8 cellular contexts compared by ENCODE assay signal in the genomic region with DNA sequence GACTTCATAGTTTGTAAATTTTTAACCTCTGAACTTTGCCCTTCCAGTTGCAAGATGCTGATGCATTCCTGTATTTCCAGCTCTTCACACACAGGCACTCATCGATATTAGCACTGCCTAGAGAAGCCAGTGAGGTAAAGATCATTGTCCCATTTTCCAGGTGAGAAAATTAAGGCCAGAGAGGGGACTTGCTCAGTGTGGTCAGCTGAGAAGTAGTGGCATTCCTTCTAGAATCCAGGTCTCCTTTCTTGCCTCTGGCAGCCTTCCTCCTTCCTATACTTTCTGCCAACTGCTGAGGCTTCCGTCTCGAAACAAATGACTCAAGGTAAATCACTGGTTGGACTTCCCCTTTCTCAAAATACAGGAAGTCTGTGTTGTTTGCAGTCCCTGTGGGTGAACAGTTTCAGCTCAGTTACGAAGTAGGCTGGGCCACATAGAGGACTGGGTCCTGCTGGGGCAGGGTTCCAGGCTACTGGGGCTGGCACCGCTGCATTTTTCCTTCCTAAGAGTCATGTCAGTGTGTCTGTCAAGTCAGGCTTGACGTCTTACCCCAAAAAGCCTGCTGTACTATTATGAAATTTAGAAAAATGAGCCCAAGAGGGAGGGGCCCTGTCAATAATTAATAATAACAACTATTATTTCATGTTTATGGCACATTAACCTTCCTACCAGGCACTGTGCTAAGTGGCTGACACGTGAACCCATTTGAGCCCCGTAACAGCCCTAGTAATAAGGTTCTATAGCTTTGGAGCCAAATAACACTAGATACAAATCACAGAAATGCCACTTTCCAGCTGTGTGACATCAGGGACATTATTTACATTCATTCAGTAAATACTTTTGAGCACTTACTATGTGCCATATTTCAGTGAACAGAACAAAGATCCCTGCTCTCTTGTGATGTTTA. TPM values are rescaled to one million over a fixed set of nuclear protein-coding genes. Genes with fewer than 3 reads are reported as not detected.
DNase-seq lines count a peak whose midpoint lies in the region; ATAC-seq and TF ChIP-seq lines count a peak whose summit lies in the region.

No MANE protein-coding gene starts in this region.

- no peaks in the 10 kb centered on the region for H3K9me3 ChIP-seq in fibroblast of lung (ENCODE audit: control insufficient read depth, insufficient read depth, low read depth, low read length)

- H3K79me2 ChIP-seq in fibroblast of lung (ENCODE audit: control insufficient read depth, insufficient read depth, low read length) = no peaks in the 10 kb centered on the region

- H3K4me1 ChIP-seq in fibroblast of lung (ENCODE audit: control insufficient read depth, extremely low read depth, insufficient read depth, low read length) = peaks cover 3% of the 10 kb centered on the region

- no peak overlapping the region for H3K27ac ChIP-seq in fibroblast of lung (ENCODE audit: insufficient read depth, low read length)

- DNase-seq in NCI-H226 (peak; percentile 88), fibroblast of lung (ENCODE audit: low read depth in 2 of 2) (peak; percentile 55 to 94), putamen (ENCODE audit: low spot score) (peak; percentile 52), NCI-H446 (lab: John Stamatoyannopoulos, UW) (no peak), NCI-H2196 treated with DMSO at 0.1 percent for 48 hours (lab: John Stamatoyannopoulos, UW; ENCODE audit: unreplicated experiment) (no peak)
- peak; percentile 35 for DNase-seq in activated CD8-positive, alpha-beta memory T cell treated with anti-CD3 and anti-CD28 coated beads, Interleukin-2, amount 50 U/mL, for 24 hours (ENCODE audit: extremely low read depth)

- no peak for TF ChIP-seq CTCF in fibroblast of lung (conservative IDR thresholded peaks at IDR 0.05 in 1 of 2, IDR thresholded peaks at IDR 0.05 in 1 of 2; ENCODE audit: low read depth in 1 of 2, low read length in 2 of 2)

- H4K20me1 ChIP-seq in fibroblast of lung (ENCODE audit: control insufficient read depth, extremely low read depth, insufficient read depth, low read length) = no peaks in the 10 kb centered on the region

- no peak overlapping the region for H3K4me3 ChIP-seq in fibroblast of lung (replicated peaks in 1 of 4; ENCODE audit: control extremely low read depth in 1 of 4, insufficient read depth in 1 of 4, low read depth in 3 of 4, low read length in 4 of 4)

- H3K27me3 ChIP-seq in fibroblast of lung (ENCODE audit: control insufficient read depth, insufficient read depth, low read length) = no peaks in the 10 kb centered on the region

- H3K4me2 ChIP-seq in fibroblast of lung (ENCODE audit: extremely low read depth, insufficient read depth, low read length) = no peak overlapping the region

- H2AFZ ChIP-seq in fibroblast of lung (ENCODE audit: low read length) = no peak overlapping the region

- no peak overlapping the region for H3K9ac ChIP-seq in fibroblast of lung (ENCODE audit: insufficient read depth, low read length)

- no peaks in the 10 kb centered on the region for H3K36me3 ChIP-seq in fibroblast of lung (ENCODE audit: control insufficient read depth, insufficient read depth, low read length)

- peak; percentile 91 for ATAC-seq in GM18502 (IDR thresholded peaks at IDR 0.05; ENCODE audit: poor library complexity, unreplicated experiment)
- peak; percentile 91 for ATAC-seq in HG02763 (IDR thresholded peaks at IDR 0.05; ENCODE audit: unreplicated experiment)

RNA-seq across cellular contexts. Expression of gene RNF19B, which starts 16.6 kb away (rescaled TPM):
- total RNA-seq in fibroblast of lung = 12.3 and 15.4 TPM in 2 replicates
- 10.1 and 11.3 TPM in 2 replicates for polyA plus RNA-seq in fibroblast of lung
- 6.9 and 9.4 TPM in 2 replicates for polyA plus RNA-seq in fibroblast of lung (2012)
- 9.0 and 9.3 TPM in 2 replicates for polyA minus RNA-seq in fibroblast of lung (ENCODE audit: low replicate concordance)

RNA-seq across cellular contexts. Expression of gene AK2, which starts 55.4 kb away (rescaled TPM):
- 59.3 and 62.6 TPM in 2 replicates for total RNA-seq in fibroblast of lung
- 141 and 155 TPM in 2 replicates for polyA plus RNA-seq in fibroblast of lung
- polyA plus RNA-seq in fibroblast of lung (2012) = 112 and 129 TPM in 2 replicates
- polyA minus RNA-seq in fibroblast of lung (ENCODE audit: low replicate concordance) = 38.5 and 43.7 TPM in 2 replicates

Comparison
In these comparisons a context has a peak if more than half of its experiments do, and no peak if none do; other contexts are left out.
1. DNase-seq: peak in NCI-H226 (single experiment), activated CD8-positive, alpha-beta memory T cell treated with anti-CD3 and anti-CD28 coated beads, Interleukin-2, amount 50 U/mL, for 24 hours (single experiment), fibroblast of lung (2 of 2) and putamen (single experiment); none in NCI-H446 (0 of 2) and NCI-H2196 treated with DMSO at 0.1 percent for 48 hours (single experiment).